Comparison of ENCODE assay signal across 8 cellular contexts in genomic region chr15:66765478-66766281, GRCh38.
A peak's percentile ranks its signal among the peaks of the same experiment; 100 is the strongest.
DNase-seq lines count a peak whose midpoint lies in the region; ATAC-seq and TF ChIP-seq lines count a peak whose summit lies in the region.

No MANE protein-coding gene starts in this region.

- H2AK9ac ChIP-seq in IMR-90 (replicated peaks; ENCODE audit: low read depth, low read length, poor library complexity): peak overlapping the region; percentile 20

- peak overlapping the region; percentile 68 for H2BK120ac ChIP-seq in IMR-90 (ENCODE audit: low read depth, low read length)

- no peak overlapping the region for H3K4me2 ChIP-seq in IMR-90 (ENCODE audit: low read depth, low read length)

- no peaks in the 10 kb centered on the region for H3K9me3 ChIP-seq in IMR-90 (ENCODE audit: control insufficient read depth, insufficient read depth, low read length)

- H3K4ac ChIP-seq in IMR-90 (ENCODE audit: low read depth, low read length): peak overlapping the region; percentile 55

- peaks cover 57% of the 10 kb centered on the region for H3K9me1 ChIP-seq in IMR-90 (ENCODE audit: insufficient read depth, low read length)

- no peak overlapping the region for H3K4me3 Mint-ChIP-seq in WTC11
- no peak overlapping the region for H3K4me3 Mint-ChIP-seq in memory B cell
- no peak overlapping the region for H3K4me3 Mint-ChIP-seq in activated CD4-positive, alpha-beta T cell treated with anti-CD3 and anti-CD28 coated beads for 36 hours

- H3K4me1 Mint-ChIP-seq in WTC11 (peaks cover 37% of the 10 kb centered on the region), memory B cell (peaks cover 8% of the 10 kb centered on the region)
- H3K4me1 Mint-ChIP-seq in activated CD4-positive, alpha-beta T cell treated with anti-CD3 and anti-CD28 coated beads for 36 hours: no peaks in the 10 kb centered on the region

- no peak for TF ChIP-seq POLR2A in IMR-90 (IDR thresholded peaks at IDR 0.05; ENCODE audit: low read depth, low read length)

- H3K56ac ChIP-seq in IMR-90 (ENCODE audit: extremely low read depth, insufficient read depth, low read length): no peak overlapping the region

- H3K9ac ChIP-seq in IMR-90 (ENCODE audit: low read depth, low read length): no peak overlapping the region

- peak overlapping the region; percentile 29 to 62 for H4K8ac ChIP-seq in IMR-90 (ENCODE audit: low read depth in 2 of 2, low read length in 2 of 2)

- no peak overlapping the region for H3K4me3 ChIP-seq in IMR-90 (ENCODE audit: insufficient read depth, low read depth, low read length)

- H3K27ac Mint-ChIP-seq in WTC11 (peak overlapping the region; percentile 65), memory B cell (no peak overlapping the region)
- H3K27ac Mint-ChIP-seq in activated CD4-positive, alpha-beta T cell treated with anti-CD3 and anti-CD28 coated beads for 36 hours: no peak overlapping the region

- H3K27me3 ChIP-seq in IMR-90 (ENCODE audit: control insufficient read depth, insufficient read depth, low read length): no peaks in the 10 kb centered on the region

- H4K91ac ChIP-seq in IMR-90 (ENCODE audit: insufficient read depth, low read depth, low read length): peak overlapping the region; percentile 50

- H3K9me3 Mint-ChIP-seq in WTC11: no peaks in the 10 kb centered on the region
- H3K9me3 Mint-ChIP-seq in memory B cell: no peaks in the 10 kb centered on the region
- H3K9me3 Mint-ChIP-seq in activated CD4-positive, alpha-beta T cell treated with anti-CD3 and anti-CD28 coated beads for 36 hours (ENCODE audit: low read depth): no peaks in the 10 kb centered on the region

- peaks cover 15% of the 10 kb centered on the region for H4K20me1 ChIP-seq in IMR-90 (ENCODE audit: insufficient read depth, low read length)

- peak overlapping the region; percentile 80 for H2BK20ac ChIP-seq in IMR-90 (ENCODE audit: low read depth, low read length)

- dilution Hi-C loops in IMR-90 (cut with HindIII; ENCODE audit: low sequenced_read_pairs, unreplicated experiment): no loop called here

- H2BK5ac ChIP-seq in IMR-90 (ENCODE audit: low read depth, low read length, poor library complexity, severe bottlenecking): peak overlapping the region; percentile 21

- peak overlapping the region; percentile 54 for H3K23ac ChIP-seq in IMR-90 (ENCODE audit: low read depth, low read length)

- peak; percentile 9 for DNase-seq in NCI-H748 (lab: John Stamatoyannopoulos, UW; ENCODE audit: unreplicated experiment)
- no peak for DNase-seq in NCI-H748 treated with DMSO at 0.1 percent for 48 hours (lab: John Stamatoyannopoulos, UW)
- no peak for DNase-seq in IMR-90
- DNase-seq in WTC11 (ENCODE audit: low spot score): no peak
- DNase-seq in memory B cell (ENCODE audit: low spot score in 2 of 2): no peak
- no peak for DNase-seq in activated CD4-positive, alpha-beta T cell treated with anti-CD3 and anti-CD28 coated beads for 36 hours
- no peak for DNase-seq in D341Med (ENCODE audit: low spot score)

- TF ChIP-seq RAD21 in IMR-90 (IDR thresholded peaks at IDR 0.05; ENCODE audit: low read length): no peak

- H3K36me3 Mint-ChIP-seq in WTC11 (no peaks in the 10 kb centered on the region), memory B cell (no peaks in the 10 kb centered on the region)
- no peaks in the 10 kb centered on the region for H3K36me3 Mint-ChIP-seq in activated CD4-positive, alpha-beta T cell treated with anti-CD3 and anti-CD28 coated beads for 36 hours (ENCODE audit: low read depth)

- peaks cover 65% of the 10 kb centered on the region for H3K4me1 ChIP-seq in IMR-90 (ENCODE audit: control insufficient read depth, insufficient read depth, low read length)

- H2BK15ac ChIP-seq in IMR-90 (ENCODE audit: low read depth, low read length): peak overlapping the region; percentile 63; the same call in 1 of the 3 replicates

- H3K18ac ChIP-seq in IMR-90 (ENCODE audit: low read depth, low read length): peak overlapping the region; percentile 71

- no peak for TF ChIP-seq CTCF in IMR-90 (conservative IDR thresholded peaks at IDR 0.05; ENCODE audit: low read depth, low read length)
- TF ChIP-seq CTCF in WTC11 (IDR thresholded peaks at IDR 0.05): no peak

- H2AK5ac ChIP-seq in IMR-90 (ENCODE audit: low read depth, low read length): peak overlapping the region; percentile 63

- in situ Hi-C loops in IMR-90 (cut with MboI; ENCODE audit: low sequenced_read_pairs): loop anchor here (5.0 kb wide), 1 partner anchor 148 kb away; no protein-coding TSS in a partner anchor

- H3K27ac ChIP-seq in IMR-90 (ENCODE audit: insufficient read depth, low read length): peak overlapping the region; percentile 28

- peaks cover 16 to 88% of the 10 kb centered on the region in 2 experiments for H3K79me1 ChIP-seq in IMR-90 (ENCODE audit: low read depth in 1 of 2, low read length in 2 of 2)

- peak overlapping the region; percentile 56; the same call in 1 of the 2 replicates for H4K5ac ChIP-seq in IMR-90 (ENCODE audit: low read depth, low read length)

- CTCF ChIA-PET in IMR-90 (lab: Yijun Ruan, JAX) (no interaction called here), WTC11 (lab: Charles Lee) (interaction anchor here (1.2 kb wide), 1 partner anchor 147 kb away, joined by 3 read pairs; no protein-coding TSS in a partner anchor)
- CTCF ChIA-PET in activated CD4-positive, alpha-beta T cell treated with anti-CD3 and anti-CD28 coated beads for 36 hours (lab: Charles Lee): interaction anchor here (1.4 kb wide), 1 partner anchor 156 kb away, joined by 3 read pairs; no protein-coding TSS in a partner anchor

- H3K27me3 Mint-ChIP-seq in WTC11 (ENCODE audit: low read depth) (no peaks in the 10 kb centered on the region), memory B cell (peaks cover 28% of the 10 kb centered on the region)
- peaks cover 31% of the 10 kb centered on the region for H3K27me3 Mint-ChIP-seq in activated CD4-positive, alpha-beta T cell treated with anti-CD3 and anti-CD28 coated beads for 36 hours

- intact Hi-C loops in IMR-90 (cut with micrococcal nuclease): no loop called here
- intact Hi-C loops in activated CD4-positive, alpha-beta T cell treated with anti-CD3 and anti-CD28 coated beads for 36 hours (cut with DNase I, micrococcal nuclease): no loop called here

- no TSS peak for BruUV-seq in IMR-90 (replicated peaks; lab: Mats Ljungman, UMichigan)

- H2AFZ ChIP-seq in IMR-90 (replicated peaks; ENCODE audit: low read length, poor library complexity): peak overlapping the region; percentile 38

- peak overlapping the region; percentile 66 for H3K14ac ChIP-seq in IMR-90 (replicated peaks; ENCODE audit: low read depth, low read length)

- POLR2A ChIA-PET in IMR-90 (lab: Charles Lee; ENCODE audit: unreplicated experiment) (no interaction called here), WTC11 (lab: Charles Lee) (no interaction called here)
- POLR2A ChIA-PET in activated CD4-positive, alpha-beta T cell treated with anti-CD3 and anti-CD28 coated beads for 36 hours (lab: Charles Lee): no interaction called here

- ATAC-seq in IMR-90 (ENCODE audit: low read depth): no peak
- no peak for ATAC-seq in WTC11
- peak; percentile 47 for ATAC-seq in memory B cell (ENCODE audit: low read depth)
- ATAC-seq in activated CD4-positive, alpha-beta T cell treated with anti-CD3 and anti-CD28 coated beads for 36 hours: no peak
- ATAC-seq in HG03442 (IDR thresholded peaks at IDR 0.05; ENCODE audit: unreplicated experiment): no peak

- WGBS in IMR-90 (ENCODE audit: extremely low coverage in 2 of 2, insufficient read length in 1 of 2), 2 experiments: 18% methylated on average over 2 of the region's 13 CpGs; no CpG with 5 or more reads in 1 of the 2 experiments

- 0 out of 2 replicates have a peak, but pooled peaks cover 2% of the 10 kb centered on the region for H3K36me3 ChIP-seq in IMR-90 (ENCODE audit: control insufficient read depth, insufficient read depth, low read length)

TF ChIP-seq in IMR-90, 13 proteins besides CTCF, POLR2A, EP300 and RAD21 (continues in another document):
- TF ChIP-seq MXI1 (IDR thresholded peaks at IDR 0.05; ENCODE audit: borderline replicate concordance, low read depth, low read length) (no peak), FOS (IDR thresholded peaks at IDR 0.05; ENCODE audit: low read depth, low read length) (no peak), SMC3 (IDR thresholded peaks at IDR 0.05; ENCODE audit: low read depth, low read length) (no peak), CEBPB (IDR thresholded peaks at IDR 0.05; ENCODE audit: low read depth, low read length) (no peak), RCOR1 (IDR thresholded peaks at IDR 0.05; ENCODE audit: insufficient replicate concordance, low read length) (no peak), MAZ (IDR thresholded peaks at IDR 0.05; ENCODE audit: borderline replicate concordance, low read depth, low read length) (no peak), ELK1 (IDR thresholded peaks at IDR 0.05; ENCODE audit: borderline replicate concordance, low read depth, low read length) (no peak)

TF ChIP-seq in WTC11, 78 proteins besides CTCF, POLR2A, EP300 and RAD21:
- TF ChIP-seq ZNF512 (CRISPR knock-in tag; IDR thresholded peaks at IDR 0.05; ENCODE audit: borderline replicate concordance): no peak
TF ChIP-seq in WTC11: peak in this region for 0.
